ENCODE assay signal across 8 cellular contexts in the genomic region with DNA sequence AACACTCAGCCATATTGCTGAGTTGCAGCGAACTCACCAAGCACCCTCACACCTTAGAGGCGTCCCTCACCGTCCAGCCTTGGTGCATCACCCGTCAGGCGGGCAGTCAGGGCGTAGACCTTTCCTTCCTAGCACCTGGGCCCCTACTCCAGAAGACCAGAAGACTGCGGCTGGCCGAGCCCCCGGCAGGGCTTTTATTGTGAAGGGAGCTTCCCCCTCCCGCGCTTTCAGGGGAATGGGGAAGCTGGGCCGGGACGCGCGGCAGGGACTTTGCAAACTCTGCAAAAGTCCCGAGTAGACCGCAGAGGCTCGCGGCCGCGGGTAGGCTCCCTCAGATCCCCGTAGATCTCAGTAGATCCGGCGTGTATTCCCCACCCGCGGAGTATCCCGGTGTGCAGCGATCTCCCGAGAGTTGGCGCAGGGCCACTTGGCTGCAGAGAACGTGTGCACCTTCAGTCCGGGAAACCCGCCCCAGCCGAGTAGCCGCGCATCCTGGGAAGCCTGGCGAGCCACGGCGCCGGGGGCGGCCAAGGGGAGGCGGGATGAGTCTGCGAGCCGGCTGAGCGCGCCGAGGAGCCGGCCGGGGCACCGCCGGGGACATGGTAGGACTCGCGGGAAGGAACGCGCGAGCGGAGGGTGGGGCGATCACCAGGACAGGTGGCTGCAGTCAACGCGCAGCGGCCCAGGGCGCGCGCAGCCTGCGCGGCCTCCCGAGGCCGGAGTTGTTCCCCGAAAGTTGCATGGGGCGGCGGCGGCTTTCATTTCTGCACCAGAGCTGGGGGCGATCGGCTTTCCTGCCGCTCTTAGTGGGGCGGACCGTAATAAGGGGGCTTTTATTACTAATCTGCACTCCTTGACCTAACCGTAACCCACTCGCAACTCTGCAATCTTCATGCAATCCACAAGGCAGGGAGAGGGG. TPM values are rescaled to one million over a fixed set of nuclear protein-coding genes. Genes with fewer than 3 reads are reported as not detected.
A peak's percentile ranks its signal among the peaks of the same experiment; 100 is the strongest.
DNase-seq lines count a peak whose midpoint lies in the region; ATAC-seq lines count a peak whose summit lies in the region.

Gene GASK1A, plus strand, starts transcription at position 268 of the 919 bp plus-strand sequence. Its CDS starts 332 bp downstream, at position 600.

- H3K4me2 ChIP-seq in mesenchymal stem cell (ENCODE audit: low read length, poor library complexity, severe bottlenecking) = peak within 1 kb of the TSS; percentile 39

- no peak within 1 kb of the TSS for H2BK12ac ChIP-seq in mesenchymal stem cell (ENCODE audit: low read length in 2 of 2)

- intact Hi-C loops in dendritic cell treated with granulocyte-macrophage colony-stimulating factor and Interleukin-4, amounts not matched to agents 40 ng/mL and 50 ng/mL, for 4 days (cut with micrococcal nuclease) = no loop called here

- H3K4ac ChIP-seq in mesenchymal stem cell (ENCODE audit: low read depth in 1 of 2, low read length in 2 of 2) = no peak within 1 kb of the TSS

- H3K9me3 ChIP-seq in mesenchymal stem cell (ENCODE audit: control insufficient read depth, low read length) = peaks cover 24% of the 10 kb centered on the region

- H3K4me1 ChIP-seq in mesenchymal stem cell (ENCODE audit: control insufficient read depth, insufficient read depth, low read depth, low read length) = peaks cover 10% of the 10 kb centered on the region

- H3K27me3 Mint-ChIP-seq in dendritic cell treated with granulocyte-macrophage colony-stimulating factor and Interleukin-4, amounts not matched to agents 40 ng/mL and 50 ng/mL, for 4 days = peaks cover 31% of the 10 kb centered on the region
- peaks cover 34% of the 10 kb centered on the region for H3K27me3 Mint-ChIP-seq in stimulated activated naive CD8-positive, alpha-beta T cell treated with anti-CD3 and anti-CD28 coated beads, Interleukin-15, Interleukin-2, amounts not matched to agents 100 ng/mL and 50 ng/mL, for 24 hours

- H2BK120ac ChIP-seq in mesenchymal stem cell (ENCODE audit: low read depth, low read length) = no peak within 1 kb of the TSS

- DNase-seq in SIG-M5 treated with dmso at 0.1 percent for 504 hours (lab: John Stamatoyannopoulos, UW; ENCODE audit: unreplicated experiment) = peak; percentile 29
- DNase-seq in SIG-M5 (lab: John Stamatoyannopoulos, UW) = no peak
- DNase-seq in SKM-1 treated with dmso at 0.1 percent for 144 hours (lab: John Stamatoyannopoulos, UW; ENCODE audit: unreplicated experiment) = peak; percentile 69
- no peak for DNase-seq in mesenchymal stem cell

- H3K27ac Mint-ChIP-seq in dendritic cell treated with granulocyte-macrophage colony-stimulating factor and Interleukin-4, amounts not matched to agents 40 ng/mL and 50 ng/mL, for 4 days = peak within 1 kb of the TSS; percentile 81
- H3K27ac Mint-ChIP-seq in stimulated activated naive CD8-positive, alpha-beta T cell treated with anti-CD3 and anti-CD28 coated beads, Interleukin-15, Interleukin-2, amounts not matched to agents 100 ng/mL and 50 ng/mL, for 24 hours = no peak within 1 kb of the TSS

- H3K4me3 Mint-ChIP-seq in dendritic cell treated with granulocyte-macrophage colony-stimulating factor and Interleukin-4, amounts not matched to agents 40 ng/mL and 50 ng/mL, for 4 days = peak within 1 kb of the TSS; percentile 85
- H3K4me3 Mint-ChIP-seq in stimulated activated naive CD8-positive, alpha-beta T cell treated with anti-CD3 and anti-CD28 coated beads, Interleukin-15, Interleukin-2, amounts not matched to agents 100 ng/mL and 50 ng/mL, for 24 hours = peak within 1 kb of the TSS; percentile 68

- H3K9me3 Mint-ChIP-seq in dendritic cell treated with granulocyte-macrophage colony-stimulating factor and Interleukin-4, amounts not matched to agents 40 ng/mL and 50 ng/mL, for 4 days = peaks cover 30% of the 10 kb centered on the region
- H3K9me3 Mint-ChIP-seq in stimulated activated naive CD8-positive, alpha-beta T cell treated with anti-CD3 and anti-CD28 coated beads, Interleukin-15, Interleukin-2, amounts not matched to agents 100 ng/mL and 50 ng/mL, for 24 hours = peaks cover 12% of the 10 kb centered on the region

- no peak within 1 kb of the TSS for H2BK15ac ChIP-seq in mesenchymal stem cell (ENCODE audit: low read depth, poor library complexity, severe bottlenecking)

- H3K4me1 Mint-ChIP-seq in dendritic cell treated with granulocyte-macrophage colony-stimulating factor and Interleukin-4, amounts not matched to agents 40 ng/mL and 50 ng/mL, for 4 days (ENCODE audit: low read depth) = peaks cover 45% of the 10 kb centered on the region
- peaks cover 5% of the 10 kb centered on the region for H3K4me1 Mint-ChIP-seq in stimulated activated naive CD8-positive, alpha-beta T cell treated with anti-CD3 and anti-CD28 coated beads, Interleukin-15, Interleukin-2, amounts not matched to agents 100 ng/mL and 50 ng/mL, for 24 hours (ENCODE audit: low read depth)

- peaks cover 53 to 65% of the 10 kb centered on the region in 2 experiments for H3K27me3 ChIP-seq in mesenchymal stem cell (ENCODE audit: control insufficient read depth in 1 of 2, insufficient read depth in 1 of 2, low read length in 2 of 2)

- H2BK5ac ChIP-seq in mesenchymal stem cell (ENCODE audit: low read depth, low read length, poor library complexity, severe bottlenecking) = no peak within 1 kb of the TSS

- H3K79me1 ChIP-seq in mesenchymal stem cell (replicated peaks; ENCODE audit: low read length, poor library complexity, severe bottlenecking) = no peaks in the 10 kb centered on the region

- H2AK5ac ChIP-seq in mesenchymal stem cell (ENCODE audit: low read length, severe bottlenecking) = no peak within 1 kb of the TSS

- ATAC-seq in HG03457 (IDR thresholded peaks at IDR 0.05; ENCODE audit: unreplicated experiment) = no peak
- no peak for ATAC-seq in HG02885 (IDR thresholded peaks at IDR 0.05; ENCODE audit: poor library complexity, unreplicated experiment)

- H3K36me3 Mint-ChIP-seq in dendritic cell treated with granulocyte-macrophage colony-stimulating factor and Interleukin-4, amounts not matched to agents 40 ng/mL and 50 ng/mL, for 4 days (ENCODE audit: low read depth) = peaks cover 25% of the 10 kb centered on the region
- H3K36me3 Mint-ChIP-seq in stimulated activated naive CD8-positive, alpha-beta T cell treated with anti-CD3 and anti-CD28 coated beads, Interleukin-15, Interleukin-2, amounts not matched to agents 100 ng/mL and 50 ng/mL, for 24 hours (ENCODE audit: low read depth) = peaks cover 7% of the 10 kb centered on the region

- H3K18ac ChIP-seq in mesenchymal stem cell (ENCODE audit: low read depth in 1 of 2, low read length in 2 of 2) = no peak within 1 kb of the TSS

- H2AFZ ChIP-seq in mesenchymal stem cell (ENCODE audit: low read depth, low read length) = no peak within 1 kb of the TSS

- no peak within 1 kb of the TSS for H4K8ac ChIP-seq in mesenchymal stem cell (ENCODE audit: low read length)

- no peaks in the 10 kb centered on the region for H3K36me3 ChIP-seq in mesenchymal stem cell (ENCODE audit: control insufficient read depth in 1 of 2, insufficient read depth in 2 of 2, low read depth in 1 of 2, low read length in 2 of 2)

- H3K9ac ChIP-seq in mesenchymal stem cell (ENCODE audit: low read length) = peak within 1 kb of the TSS; percentile 30

- H3K4me3 ChIP-seq in mesenchymal stem cell (ENCODE audit: insufficient read depth in 1 of 2, low read depth in 1 of 2, low read length in 2 of 2) = peak within 1 kb of the TSS; percentile 46 to 75

- H3K27ac ChIP-seq in mesenchymal stem cell (ENCODE audit: low read length, poor library complexity, severe bottlenecking) = no peak within 1 kb of the TSS

- no peak within 1 kb of the TSS for H3K23ac ChIP-seq in mesenchymal stem cell (ENCODE audit: low read length in 2 of 2)

- 1% methylated on average over 74 of the region's 79 CpGs for WGBS in mesenchymal stem cell

- no peak within 1 kb of the TSS for H3K14ac ChIP-seq in mesenchymal stem cell (ENCODE audit: low read length in 2 of 2)

- H4K91ac ChIP-seq in mesenchymal stem cell (ENCODE audit: low read length) = no peak within 1 kb of the TSS

RNA-seq across cellular contexts. Expression of gene GASK1A, which starts in this region (rescaled TPM):
- 0.01 TPM for polyA plus RNA-seq in mesenchymal stem cell (2013, experiment 1 of 2)
- polyA plus RNA-seq in mesenchymal stem cell (2013, experiment 2 of 2) = not detected

Comparison
In these comparisons a context has a peak if more than half of its experiments do, and no peak if none do; other contexts are left out.
1. DNase-seq: peak in SIG-M5 treated with dmso at 0.1 percent for 504 hours (single experiment) and SKM-1 treated with dmso at 0.1 percent for 144 hours (single experiment); none in SIG-M5 (single experiment) and mesenchymal stem cell (single experiment).